ENCODE assay signal across 24 cellular contexts in genomic region chr15:67190326-67190725, GRCh38.
DNase-seq lines count a peak whose midpoint lies in the region; ATAC-seq, FAIRE-seq and TF ChIP-seq lines count a peak whose summit lies in the region.
"Had no signal": no experiment of that assay in that cellular context is flagged by ENCODE, and none has a peak within 500 bp of the region (broad histone marks: within the 10 kb centered on the region; RNA-seq: fewer than 3 reads in every experiment).

No MANE protein-coding gene starts in this region.

- no peak overlapping the region for H3K27ac Mint-ChIP-seq in T-helper 2 cell treated with Interferon-gamma antibody and Interleukin-4, amounts not matched to agents 5 μg/mL and 100 μg/mL, for 36 hours
- H3K27ac Mint-ChIP-seq: activated naive CD4-positive, alpha-beta T cell treated with anti-CD3 and anti-CD28 coated beads, Interleukin-2, amount 10 ng/mL, durations not matched to agents 7 days and 5 days; CD8-positive, alpha-beta T cell had no signal

- TF ChIP-seq POLR2A in stomach (IDR thresholded peaks at IDR 0.05) = no peak
- no peak for TF ChIP-seq POLR2A in GM12892 (IDR thresholded peaks at IDR 0.05; ENCODE audit: low read depth, low read length)

- ATAC-seq in right cardiac atrium = no peak
- no peak for ATAC-seq in Right ventricle myocardium inferior
- ATAC-seq in lower lobe of right lung = no peak
- ATAC-seq in GM19324 (IDR thresholded peaks at IDR 0.05; ENCODE audit: low FRiP score, unreplicated experiment) = no peak
- ATAC-seq in GM19467 (IDR thresholded peaks at IDR 0.05; ENCODE audit: unreplicated experiment) = no peak
- ATAC-seq: CD8-positive, alpha-beta T cell; foreskin keratinocyte had no signal

- H3K4me3 ChIP-seq in right cardiac atrium (ENCODE audit: low read length) (no peak overlapping the region), lower lobe of right lung (no peak overlapping the region), stomach (no peak overlapping the region)
- H3K4me3 ChIP-seq: colonic mucosa, left lung, pancreas had no signal

- no peak for TF ChIP-seq EP300 in stomach (IDR thresholded peaks at IDR 0.05)

- H3K27ac ChIP-seq in right cardiac atrium (ENCODE audit: low read length) (peak overlapping the region; percentile 79), lower lobe of right lung (peak overlapping the region; percentile 74), stomach (peak overlapping the region in 4 of 5 donors; percentile 62 to 77 (median 68))
- H3K27ac ChIP-seq: foreskin keratinocyte, HL-60, pancreas had no signal

- no peaks in the 10 kb centered on the region for H3K27me3 Mint-ChIP-seq in T-helper 2 cell treated with Interferon-gamma antibody and Interleukin-4, amounts not matched to agents 5 μg/mL and 100 μg/mL, for 36 hours (ENCODE audit: low read depth)
- H3K27me3 Mint-ChIP-seq: activated naive CD4-positive, alpha-beta T cell treated with anti-CD3 and anti-CD28 coated beads, Interleukin-2, amount 10 ng/mL, durations not matched to agents 7 days and 5 days had no signal

- H3K36me3 ChIP-seq in lower lobe of right lung (peaks cover 73% of the 10 kb centered on the region), stomach (peaks cover 34 to 99% (median 82%) of the 10 kb centered on the region in 4 donors)
- H3K36me3 ChIP-seq: colonic mucosa had no signal

- H3K9me3 ChIP-seq in right cardiac atrium (ENCODE audit: control insufficient read depth, low read length) (no peaks in the 10 kb centered on the region), lower lobe of right lung (no peaks in the 10 kb centered on the region), stomach (no peaks in the 10 kb centered on the region)
- H3K9me3 ChIP-seq: colonic mucosa, left lung, pancreas had no signal

- no peaks in the 10 kb centered on the region for H3K9me3 Mint-ChIP-seq in T-helper 2 cell treated with Interferon-gamma antibody and Interleukin-4, amounts not matched to agents 5 μg/mL and 100 μg/mL, for 36 hours
- H3K9me3 Mint-ChIP-seq: activated naive CD4-positive, alpha-beta T cell treated with anti-CD3 and anti-CD28 coated beads, Interleukin-2, amount 10 ng/mL, durations not matched to agents 7 days and 5 days; CD8-positive, alpha-beta T cell had no signal

- TF ChIP-seq CTCF in lower lobe of right lung (IDR thresholded peaks at IDR 0.05) (no peak), stomach (IDR thresholded peaks at IDR 0.05) (no peak)

- H3K4me1 ChIP-seq in right cardiac atrium (ENCODE audit: control insufficient read depth, insufficient read depth, low read length) (peaks cover 39% of the 10 kb centered on the region), lower lobe of right lung (peaks cover 40% of the 10 kb centered on the region), stomach (peaks cover 11 to 53% (median 41%) of the 10 kb centered on the region in 4 donors)
- H3K4me1 ChIP-seq: colonic mucosa, foreskin keratinocyte had no signal

- intact Hi-C loops in right cardiac atrium (cut with DNase I) (loop anchor here in 1 of 4 donors (10.0 kb wide), 1 partner anchor 116 kb away; no protein-coding TSS in a partner anchor), Right ventricle myocardium inferior (cut with DNase I) (loop anchor here (5.0 kb wide), 1 partner anchor 62 kb away; the partner anchor contains the start of genes AAGAB and IQCH), lower lobe of right lung (cut with DNase I) (no loop called here), stomach (cut with DNase I; ENCODE audit: low total_unique reads) (no loop called here)

- FAIRE-seq in GM12892 (lab: Jason Lieb, UNC) = no peak
- FAIRE-seq: pancreas had no signal

- peaks cover 4% of the 10 kb centered on the region for H3K4me1 Mint-ChIP-seq in T-helper 2 cell treated with Interferon-gamma antibody and Interleukin-4, amounts not matched to agents 5 μg/mL and 100 μg/mL, for 36 hours (ENCODE audit: low read depth)

- WGBS in right cardiac atrium = 94% methylated on average over 2 of the region's 2 CpGs
- WGBS in stomach, 5 donors = 75 to 94% (median 85%) methylated on average over 2 of the region's 2 CpGs

- H3K4me3 Mint-ChIP-seq in T-helper 2 cell treated with Interferon-gamma antibody and Interleukin-4, amounts not matched to agents 5 μg/mL and 100 μg/mL, for 36 hours = no peak overlapping the region
- H3K4me3 Mint-ChIP-seq: activated naive CD4-positive, alpha-beta T cell treated with anti-CD3 and anti-CD28 coated beads, Interleukin-2, amount 10 ng/mL, durations not matched to agents 7 days and 5 days; CD8-positive, alpha-beta T cell had no signal

- H3K36me3 Mint-ChIP-seq in T-helper 2 cell treated with Interferon-gamma antibody and Interleukin-4, amounts not matched to agents 5 μg/mL and 100 μg/mL, for 36 hours (ENCODE audit: low read depth) = peaks cover 66% of the 10 kb centered on the region

- no peaks in the 10 kb centered on the region for H3K27me3 ChIP-seq in right cardiac atrium (ENCODE audit: control insufficient read depth, insufficient read depth)
- H3K27me3 ChIP-seq in lower lobe of right lung (ENCODE audit: low read depth) = no peaks in the 10 kb centered on the region
- no peaks in the 10 kb centered on the region for H3K27me3 ChIP-seq in stomach
- H3K27me3 ChIP-seq: colonic mucosa, foreskin keratinocyte, left lung, pancreas had no signal

- no peak for DNase-seq in right cardiac atrium
- no peak for DNase-seq in Right ventricle myocardium inferior (ENCODE audit: missing footprints)
- DNase-seq in lower lobe of right lung = no peak
- no peak for DNase-seq in stomach
- DNase-seq in GM12892 (ENCODE audit: insufficient read length) = no peak
- DNase-seq in T-helper 2 cell treated with Interferon-gamma antibody and Interleukin-4, amounts not matched to agents 5 μg/mL and 100 μg/mL, for 36 hours (ENCODE audit: low spot score) = no peak
- DNase-seq: activated CD4-positive, alpha-beta T cell treated with anti-CD3 and anti-CD28 coated beads, Interleukin-2, amount 50 U/mL, for 1 hour; activated naive CD4-positive, alpha-beta T cell treated with anti-CD3 and anti-CD28 coated beads, Interleukin-2, amount 10 ng/mL, durations not matched to agents 7 days and 5 days; activated T-cell treated with anti-CD3 and anti-CD28 coated beads, Interleukin-2, amount 50 U/mL, for 1 hour; colonic mucosa; DMS79 treated with DMSO at 0.1 percent for 48 hours; foreskin keratinocyte; H7; left lung; MV-4-11; NCI-H2029 treated with DMSO at 0.1 percent for 48 hours; NCI-H510A treated with DMSO at 0.1 percent for 48 hours; pancreas; stimulated activated CD4-positive, alpha-beta T cell treated with anti-CD3 and anti-CD28 coated beads, Interleukin-4, amount 100 ng/mL, for 4 hours; SW 1271 had no signal
